24 cellular contexts compared by ENCODE assay signal in the genomic region with DNA sequence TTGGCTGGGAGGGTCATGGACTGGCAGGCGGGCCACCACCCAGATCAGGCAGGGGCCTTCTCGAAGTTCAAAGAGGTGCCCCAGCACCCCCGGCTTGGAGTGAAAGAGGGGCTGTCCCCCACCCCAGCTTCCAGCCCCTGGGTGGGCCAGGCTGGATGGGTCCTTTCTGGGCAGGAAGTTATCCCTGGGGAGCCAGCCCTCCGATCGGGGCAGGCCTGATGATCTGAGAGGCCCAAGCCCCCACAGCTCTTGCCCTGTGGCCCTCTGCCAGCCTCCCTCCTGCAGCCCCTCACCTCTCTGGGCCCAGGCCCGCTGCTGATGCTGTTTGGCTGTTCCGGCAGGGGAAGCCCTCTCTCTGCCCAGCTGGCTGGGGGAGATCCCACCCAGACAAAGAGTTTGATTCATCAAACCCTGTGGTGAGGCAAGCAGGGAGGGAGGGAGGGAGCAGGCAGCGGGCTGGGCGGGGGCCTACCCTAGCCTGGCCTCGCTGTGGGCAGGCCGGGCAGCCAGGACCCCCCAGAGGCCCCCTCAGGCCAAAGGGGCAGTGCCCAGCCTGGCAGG. TPM values are rescaled to one million over a fixed set of nuclear protein-coding genes. Genes with fewer than 3 reads are reported as not detected.
DNase-seq lines count a peak whose midpoint lies in the region; ATAC-seq, FAIRE-seq and TF ChIP-seq lines count a peak whose summit lies in the region.
"Had no signal": no experiment of that assay in that cellular context is flagged by ENCODE, and none has a peak within 500 bp of the region (broad histone marks: within the 10 kb centered on the region; RNA-seq: fewer than 3 reads in every experiment).

No MANE protein-coding gene starts in this region.

- no peaks in the 10 kb centered on the region for H3K9me3 ChIP-seq in kidney (ENCODE audit: control insufficient read depth in 1 of 2, low read length in 2 of 2)

- no peaks in the 10 kb centered on the region; the same call in 1 of the 2 replicates for H4K20me1 ChIP-seq in GM23338 (replicated peaks; ENCODE audit: insufficient read depth)

- H3K27ac Mint-ChIP-seq in GM23338, result no peak overlapping the region
- no peak overlapping the region for H3K27ac Mint-ChIP-seq in activated T-cell treated with anti-CD3 and anti-CD28 coated beads, Interleukin-2, amount 50 U/mL, for 24 hours
- H3K27ac Mint-ChIP-seq: activated naive CD4-positive, alpha-beta T cell treated with anti-CD3 and anti-CD28 coated beads, Interleukin-2, amount 50 U/mL, for 24 hours; CD4-positive, alpha-beta T cell had no signal

- peaks cover 5% of the 10 kb centered on the region for H3K36me3 Mint-ChIP-seq in GM23338 (ENCODE audit: low read depth)
- no peaks in the 10 kb centered on the region for H3K36me3 Mint-ChIP-seq in activated T-cell treated with anti-CD3 and anti-CD28 coated beads, Interleukin-2, amount 50 U/mL, for 24 hours (ENCODE audit: low read depth)
- H3K36me3 Mint-ChIP-seq: activated naive CD4-positive, alpha-beta T cell treated with anti-CD3 and anti-CD28 coated beads, Interleukin-2, amount 50 U/mL, for 24 hours had no signal

- no peak for FAIRE-seq in kidney (lab: Jason Lieb, UNC)

- no peaks in the 10 kb centered on the region; the same call in 1 of the 2 replicates for H3K36me3 ChIP-seq in GM23338 (ENCODE audit: insufficient read depth)
- H3K36me3 ChIP-seq in kidney (ENCODE audit: control insufficient read depth in 1 of 2, insufficient read depth in 2 of 2, low read length in 2 of 2), result no peaks in the 10 kb centered on the region

- no peaks in the 10 kb centered on the region for H3K9me3 Mint-ChIP-seq in GM23338
- H3K9me3 Mint-ChIP-seq in activated T-cell treated with anti-CD3 and anti-CD28 coated beads, Interleukin-2, amount 50 U/mL, for 24 hours, result no peaks in the 10 kb centered on the region
- H3K9me3 Mint-ChIP-seq: activated naive CD4-positive, alpha-beta T cell treated with anti-CD3 and anti-CD28 coated beads, Interleukin-2, amount 50 U/mL, for 24 hours; CD4-positive, alpha-beta T cell; central memory CD8-positive, alpha-beta T cell; naive thymus-derived CD8-positive, alpha-beta T cell had no signal

- TF ChIP-seq CTCF in GM23338 (conservative IDR thresholded peaks at IDR 0.05; ENCODE audit: low read depth in 2 of 2) (no peak), kidney (IDR thresholded peaks at IDR 0.05; ENCODE audit: borderline replicate concordance, extremely low read depth, insufficient read depth) (no peak)

- H3K9ac ChIP-seq in kidney (ENCODE audit: low read length in 2 of 2), result no peak overlapping the region
- H3K9ac ChIP-seq: GM23248 had no signal

- no peaks in the 10 kb centered on the region for H3K27me3 ChIP-seq in GM23338 (ENCODE audit: insufficient read depth)

- H3K27me3 Mint-ChIP-seq in GM23338 (ENCODE audit: insufficient read depth, low read depth, poor library complexity), result peaks cover 21% of the 10 kb centered on the region
- no peaks in the 10 kb centered on the region for H3K27me3 Mint-ChIP-seq in activated T-cell treated with anti-CD3 and anti-CD28 coated beads, Interleukin-2, amount 50 U/mL, for 24 hours
- H3K27me3 Mint-ChIP-seq: activated naive CD4-positive, alpha-beta T cell treated with anti-CD3 and anti-CD28 coated beads, Interleukin-2, amount 50 U/mL, for 24 hours; CD4-positive, alpha-beta T cell; central memory CD8-positive, alpha-beta T cell; naive thymus-derived CD8-positive, alpha-beta T cell had no signal

- no peak for DNase-seq in GM23338 (ENCODE audit: low spot score)
- peak; percentile 74 for DNase-seq in astrocyte of the hippocampus (ENCODE audit: low read depth, low spot score)
- peak; percentile 69 for DNase-seq in kidney
- DNase-seq in posterior vena cava (ENCODE audit: low spot score), result peak; percentile 50
- no peak for DNase-seq in activated T-cell treated with anti-CD3 and anti-CD28 coated beads, Interleukin-2, amount 50 U/mL, for 24 hours
- DNase-seq in retina, result no peak
- no peak for DNase-seq in activated CD4-positive, alpha-beta T cell treated with anti-CD3 and anti-CD28 coated beads for 1 hour
- DNase-seq: activated CD4-positive, alpha-beta T cell treated with anti-CD3 and anti-CD28 coated beads, Interleukin-2, amount 50 U/mL, for 4 hours; activated T-cell treated with anti-CD3 and anti-CD28 coated beads, Interleukin-2, amount 50 U/mL, for 1 hour; CD4-positive, alpha-beta T cell; DND-41; GM23248; naive thymus-derived CD8-positive, alpha-beta T cell; NCI-H1436 treated with DMSO at 0.1 percent for 48 hours; NCI-H345; NK-92 treated with Interleukin-12 subunit alpha and Interleukin-12 subunit beta, amount 100 ng/mL, for 24 hours; RPMI8226; stimulated activated naive CD4-positive, alpha-beta T cell treated with Interleukin-2 at 50 U/mL for 16 hours; SW 1271 had no signal

- ATAC-seq in GM23338 (no peak), HG03457 (IDR thresholded peaks at IDR 0.05; ENCODE audit: unreplicated experiment) (no peak)
- ATAC-seq: esophagus mucosa; naive thymus-derived CD8-positive, alpha-beta T cell had no signal

- H3K27ac ChIP-seq in GM23338 (ENCODE audit: low read depth) (no peak overlapping the region), kidney (ENCODE audit: low read depth in 2 of 2, low read length in 2 of 2) (no peak overlapping the region)
- H3K27ac ChIP-seq: GM23248 had no signal

- peak overlapping the region; percentile 94 for H3K4me2 ChIP-seq in GM23338

- peak overlapping the region; percentile 70 for H3K4me3 ChIP-seq in GM23338
- H3K4me3 ChIP-seq in kidney (ENCODE audit: low read length in 2 of 2), result no peak overlapping the region
- H3K4me3 ChIP-seq: GM23248, lung had no signal

- peaks cover 30% of the 10 kb centered on the region for H3K79me2 ChIP-seq in GM23338 (replicated peaks; ENCODE audit: insufficient read depth)

- H3K4me3 Mint-ChIP-seq in GM23338, result peak overlapping the region; percentile 81
- H3K4me3 Mint-ChIP-seq in activated T-cell treated with anti-CD3 and anti-CD28 coated beads, Interleukin-2, amount 50 U/mL, for 24 hours, result no peak overlapping the region
- H3K4me3 Mint-ChIP-seq: activated naive CD4-positive, alpha-beta T cell treated with anti-CD3 and anti-CD28 coated beads, Interleukin-2, amount 50 U/mL, for 24 hours; CD4-positive, alpha-beta T cell; central memory CD8-positive, alpha-beta T cell had no signal

- 0 out of 2 replicates have a peak, but pooled peaks cover 7% of the 10 kb centered on the region for H3F3A ChIP-seq in GM23338 (replicated peaks; ENCODE audit: low read depth)

- H3K4me1 Mint-ChIP-seq in GM23338, result peaks cover 52% of the 10 kb centered on the region
- peaks cover 14% of the 10 kb centered on the region for H3K4me1 Mint-ChIP-seq in activated T-cell treated with anti-CD3 and anti-CD28 coated beads, Interleukin-2, amount 50 U/mL, for 24 hours (ENCODE audit: low read depth)

- no peaks in the 10 kb centered on the region for H3K9me2 ChIP-seq in GM23338 (ENCODE audit: insufficient read depth)

- H3K4me1 ChIP-seq in GM23338 (ENCODE audit: insufficient read depth), result peaks cover 43% of the 10 kb centered on the region
- peaks cover 0 to 15% of the 10 kb centered on the region in 2 donors for H3K4me1 ChIP-seq in kidney (ENCODE audit: control insufficient read depth in 1 of 2, insufficient read depth in 1 of 2, low read depth in 1 of 2, low read length in 2 of 2)

- no peak overlapping the region for H2AFZ ChIP-seq in GM23338
- H2AFZ ChIP-seq: GM23248 had no signal

- intact Hi-C loops in kidney (cut with DNase I) (no loop called here), posterior vena cava (cut with DNase I) (loop anchor here (5.0 to 10.0 kb wide), 2 partner anchors 32 to 145 kb away; a partner anchor contains a TSS)

TF ChIP-seq in GM23338, 12 proteins besides CTCF, POLR2A, EP300 and RAD21 (continues in another document):
- TF ChIP-seq, protein P1, sequence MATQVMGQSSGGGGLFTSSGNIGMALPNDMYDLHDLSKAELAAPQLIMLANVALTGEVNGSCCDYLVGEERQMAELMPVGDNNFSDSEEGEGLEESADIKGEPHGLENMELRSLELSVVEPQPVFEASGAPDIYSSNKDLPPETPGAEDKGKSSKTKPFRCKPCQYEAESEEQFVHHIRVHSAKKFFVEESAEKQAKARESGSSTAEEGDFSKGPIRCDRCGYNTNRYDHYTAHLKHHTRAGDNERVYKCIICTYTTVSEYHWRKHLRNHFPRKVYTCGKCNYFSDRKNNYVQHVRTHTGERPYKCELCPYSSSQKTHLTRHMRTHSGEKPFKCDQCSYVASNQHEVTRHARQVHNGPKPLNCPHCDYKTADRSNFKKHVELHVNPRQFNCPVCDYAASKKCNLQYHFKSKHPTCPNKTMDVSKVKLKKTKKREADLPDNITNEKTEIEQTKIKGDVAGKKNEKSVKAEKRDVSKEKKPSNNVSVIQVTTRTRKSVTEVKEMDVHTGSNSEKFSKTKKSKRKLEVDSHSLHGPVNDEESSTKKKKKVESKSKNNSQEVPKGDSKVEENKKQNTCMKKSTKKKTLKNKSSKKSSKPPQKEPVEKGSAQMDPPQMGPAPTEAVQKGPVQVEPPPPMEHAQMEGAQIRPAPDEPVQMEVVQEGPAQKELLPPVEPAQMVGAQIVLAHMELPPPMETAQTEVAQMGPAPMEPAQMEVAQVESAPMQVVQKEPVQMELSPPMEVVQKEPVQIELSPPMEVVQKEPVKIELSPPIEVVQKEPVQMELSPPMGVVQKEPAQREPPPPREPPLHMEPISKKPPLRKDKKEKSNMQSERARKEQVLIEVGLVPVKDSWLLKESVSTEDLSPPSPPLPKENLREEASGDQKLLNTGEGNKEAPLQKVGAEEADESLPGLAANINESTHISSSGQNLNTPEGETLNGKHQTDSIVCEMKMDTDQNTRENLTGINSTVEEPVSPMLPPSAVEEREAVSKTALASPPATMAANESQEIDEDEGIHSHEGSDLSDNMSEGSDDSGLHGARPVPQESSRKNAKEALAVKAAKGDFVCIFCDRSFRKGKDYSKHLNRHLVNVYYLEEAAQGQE (IDR thresholded peaks at IDR 0.05; ENCODE audit: unreplicated experiment), result no peak
- TF ChIP-seq ZNF114 (CRISPR knock-in tag; IDR thresholded peaks at IDR 0.05) (no peak), EZH2phosphoT487 (IDR thresholded peaks at IDR 0.05; ENCODE audit: unreplicated experiment) (no peak), STAT1 (IDR thresholded peaks at IDR 0.05; ENCODE audit: unreplicated experiment) (no peak)

RNA-seq across cellular contexts. Expression of a gene that starts 2.5 kb away (rescaled TPM):
- 37.5 and 46.4 TPM in 2 replicates for total RNA-seq in GM23338 (2014; rRNA removed; shearing (Covaris generic))
- polyA plus RNA-seq in GM23338 (2016; fragmentation: Nextera tagmentation; extraction: Ambion mirVana), result 19.5 and 22.5 TPM in 2 replicates
- 8.2 TPM for total RNA-seq in kidney
- 3.5 TPM for polyA plus RNA-seq in kidney (ENCODE audit: insufficient read depth, low read depth, low replicate concordance)
- total RNA-seq in posterior vena cava, result 1 to 10 TPM; 4.7 to 5.5 TPM

RNA-seq across cellular contexts. Expression of a gene that starts 27.1 kb away (rescaled TPM):
- 1.6 and 1.8 TPM in 2 replicates for total RNA-seq in GM23338 (2014; rRNA removed; shearing (Covaris generic))
- 0.44 and 1.1 TPM in 2 replicates for polyA plus RNA-seq in GM23338 (2016; fragmentation: Nextera tagmentation; extraction: Ambion mirVana)
- total RNA-seq in kidney, result 9.4 TPM
- polyA plus RNA-seq in kidney (ENCODE audit: insufficient read depth, low read depth, low replicate concordance), result 7.9 TPM
- 1 to 10 TPM; 4.1 to 5.2 TPM for total RNA-seq in posterior vena cava

RNA-seq across cellular contexts. Expression of a gene that starts 54.1 kb away (rescaled TPM):
- total RNA-seq in GM23338 (2014; rRNA removed; shearing (Covaris generic)), result 35.0 and 51.2 TPM in 2 replicates
- 7.5 and 8.5 TPM in 2 replicates for polyA plus RNA-seq in GM23338 (2016; fragmentation: Nextera tagmentation; extraction: Ambion mirVana)
- total RNA-seq in kidney, result 34.2 TPM
- 5.5 TPM for polyA plus RNA-seq in kidney (ENCODE audit: insufficient read depth, low read depth, low replicate concordance)
- total RNA-seq in posterior vena cava, result 10 to 100 TPM in 1 of 2 donors, 1 to 10 TPM in 1; 7.8 to 15.4 TPM
- total RNA-seq: naive thymus-derived CD8-positive, alpha-beta T cell had no signal
- polyA plus RNA-seq: naive thymus-derived CD8-positive, alpha-beta T cell had no signal

Comparison
In these comparisons a context has a peak if more than half of its experiments do, and no peak if none do; other contexts are left out.
1. DNase-seq: peak in astrocyte of the hippocampus (single experiment), kidney (single experiment) and posterior vena cava (single experiment); none in GM23338 (single experiment), activated T-cell treated with anti-CD3 and anti-CD28 coated beads, Interleukin-2, amount 50 U/mL, for 24 hours (single experiment), retina (single experiment) and activated CD4-positive, alpha-beta T cell treated with anti-CD3 and anti-CD28 coated beads for 1 hour (single experiment).